14 cellular contexts compared by ENCODE assay signal in genomic region chr5:78591227-78591626, GRCh38. TPM values are rescaled to one million over a fixed set of nuclear protein-coding genes. Genes with fewer than 3 reads are reported as not detected.
DNase-seq lines count a peak whose midpoint lies in the region; ATAC-seq, FAIRE-seq and TF ChIP-seq lines count a peak whose summit lies in the region.
"Had no signal": no experiment of that assay in that cellular context is flagged by ENCODE, and none has a peak within 500 bp of the region (broad histone marks: within the 10 kb centered on the region; RNA-seq: fewer than 3 reads in every experiment).

No MANE protein-coding gene starts in this region.

- peaks cover under 1% of the 10 kb centered on the region for H3K9me3 Mint-ChIP-seq in astrocyte (ENCODE audit: unreplicated experiment)
- H3K9me3 Mint-ChIP-seq: effector memory CD8-positive, alpha-beta T cell had no signal

- H2AFZ ChIP-seq in astrocyte (ENCODE audit: low read depth, low read length): no peak overlapping the region

- peak overlapping the region; percentile 75 for H3K4me3 Mint-ChIP-seq in astrocyte (ENCODE audit: unreplicated experiment)
- H3K4me3 Mint-ChIP-seq: activated CD4-positive, alpha-beta T cell treated with anti-CD3 and anti-CD28 coated beads for 36 hours; effector memory CD8-positive, alpha-beta T cell had no signal

- H3K9me3 ChIP-seq in astrocyte (ENCODE audit: insufficient read depth, low read depth, low read length) (no peaks in the 10 kb centered on the region), uterus (no peaks in the 10 kb centered on the region)

- H3K36me3 ChIP-seq in astrocyte (ENCODE audit: insufficient read depth, low read length) (no peaks in the 10 kb centered on the region), uterus (no peaks in the 10 kb centered on the region)

- H3K4me1 Mint-ChIP-seq in astrocyte (ENCODE audit: low read depth, unreplicated experiment): peaks cover 62% of the 10 kb centered on the region
- H3K4me1 Mint-ChIP-seq: activated CD4-positive, alpha-beta T cell treated with anti-CD3 and anti-CD28 coated beads for 36 hours had no signal

- H3K4me2 ChIP-seq in astrocyte (ENCODE audit: low read length): peak overlapping the region; percentile 64

- ATAC-seq in HG02798 (IDR thresholded peaks at IDR 0.05; ENCODE audit: poor library complexity, unreplicated experiment): no peak
- ATAC-seq: activated CD4-positive, alpha-beta T cell treated with anti-CD3 and anti-CD28 coated beads for 36 hours; effector memory CD8-positive, alpha-beta T cell had no signal

- H3K9ac ChIP-seq in astrocyte (ENCODE audit: low read length): peak overlapping the region; percentile 80

- DNase-seq in DMS53 (lab: John Stamatoyannopoulos, UW) (peak; percentile 45), DMS53 treated with DMSO at 0.1 percent for 48 hours (lab: John Stamatoyannopoulos, UW; ENCODE audit: unreplicated experiment) (no peak), astrocyte (ENCODE audit: low read depth) (peak; percentile 89), glomerular visceral epithelial cell (ENCODE audit: extremely low spot score) (peak; percentile 50), uterus (no peak), GOT3 (lab: John Stamatoyannopoulos, UW) (no peak)
- DNase-seq in activated CD4-positive, CD25-positive, alpha-beta regulatory T cell (lab: John Stamatoyannopoulos, UW): no peak
- DNase-seq: activated CD4-positive, alpha-beta T cell treated with anti-CD3 and anti-CD28 coated beads for 36 hours; activated effector memory CD4-positive, alpha-beta T cell treated with Interleukin-2 at 50 U/mL for 16 hours; effector memory CD8-positive, alpha-beta T cell; kidney; NCI-H1048 had no signal

- peaks cover under 1% of the 10 kb centered on the region for H3K36me3 Mint-ChIP-seq in astrocyte (ENCODE audit: low read depth, unreplicated experiment)

- H3K27ac ChIP-seq in astrocyte (ENCODE audit: low read depth, low read length) (peak overlapping the region; percentile 92), uterus (peak overlapping the region; percentile 12 to 48)
- H3K27ac ChIP-seq: 22Rv1 had no signal

- no peak for TF ChIP-seq POLR2A in uterus (IDR thresholded peaks at IDR 0.05)

- peak overlapping the region; percentile 96 for H3K27ac Mint-ChIP-seq in astrocyte (ENCODE audit: unreplicated experiment)
- H3K27ac Mint-ChIP-seq: activated CD4-positive, alpha-beta T cell treated with anti-CD3 and anti-CD28 coated beads for 36 hours; effector memory CD8-positive, alpha-beta T cell had no signal

- H4K20me1 ChIP-seq in astrocyte (ENCODE audit: insufficient read depth, low read length): no peaks in the 10 kb centered on the region

- H3K4me1 ChIP-seq in astrocyte (ENCODE audit: insufficient read depth, low read length): peaks cover 69% of the 10 kb centered on the region
- peaks cover 7 to 14% of the 10 kb centered on the region in 2 donors for H3K4me1 ChIP-seq in uterus

- no peak for TF ChIP-seq CTCF in astrocyte (IDR thresholded peaks at IDR 0.05; ENCODE audit: insufficient read depth, low read depth, low read length)
- TF ChIP-seq CTCF in uterus (IDR thresholded peaks at IDR 0.05): no peak

- no peak for FAIRE-seq in astrocyte (lab: Jason Lieb, UNC)
- FAIRE-seq: kidney had no signal

- no peaks in the 10 kb centered on the region for H3K27me3 ChIP-seq in astrocyte (ENCODE audit: insufficient read depth, low read length)
- H3K27me3 ChIP-seq in uterus: no peaks in the 10 kb centered on the region

- H3K4me3 ChIP-seq in astrocyte (ENCODE audit: insufficient read depth, low read depth, low read length) (peak overlapping the region; percentile 4), uterus (no peak overlapping the region)

- peaks cover 44% of the 10 kb centered on the region for H3K79me2 ChIP-seq in astrocyte (ENCODE audit: insufficient read depth, low read length)

- no peaks in the 10 kb centered on the region for H3K27me3 Mint-ChIP-seq in astrocyte (ENCODE audit: low read depth, unreplicated experiment)

- intact Hi-C loops in uterus (cut with DNase I; ENCODE audit: low total_unique reads): no loop called here

RNA-seq across cellular contexts. Expression of gene LHFPL2, which starts 57.3 kb away (rescaled TPM):
- 17.0 and 19.8 TPM in 2 replicates for total RNA-seq in astrocyte
- total RNA-seq in uterus: 100 to 1,000 TPM in 1 of 4 donors, 10 to 100 TPM in 3; 14.7 to 127 (median 28.0) TPM

Comparison
In these comparisons a context has a peak if more than half of its experiments do, and no peak if none do; other contexts are left out.
1. DNase-seq: peak in DMS53 (single experiment), astrocyte (single experiment) and glomerular visceral epithelial cell (single experiment); none in DMS53 treated with DMSO at 0.1 percent for 48 hours (single experiment), uterus (0 of 2), GOT3 (single experiment) and activated CD4-positive, CD25-positive, alpha-beta regulatory T cell (0 of 4).